Comparison of ENCODE assay signal across 19 cellular contexts in the genomic region with DNA sequence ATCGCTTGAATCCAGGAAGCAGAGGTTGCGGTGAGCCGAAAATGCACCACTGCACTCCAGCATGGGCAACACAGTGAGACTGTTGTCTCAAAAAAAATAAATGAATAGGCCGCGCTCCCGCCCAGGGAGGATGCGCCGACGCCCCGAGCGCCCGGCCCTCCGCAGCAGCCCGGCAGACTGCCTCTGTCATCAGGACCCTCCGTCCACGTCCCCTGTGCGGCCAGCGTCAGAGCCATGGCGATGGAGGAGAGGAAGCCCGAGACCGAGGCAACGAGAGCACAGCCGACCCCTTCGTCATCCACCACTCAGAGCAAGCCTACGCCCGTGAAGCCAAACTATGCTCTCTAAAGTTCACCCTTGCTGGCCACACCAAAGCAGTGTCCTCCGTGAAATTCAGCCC. TPM values are rescaled to one million over a fixed set of nuclear protein-coding genes. Genes with fewer than 3 reads are reported as not detected.
A peak's percentile ranks its signal among the peaks of the same experiment; 100 is the strongest.
DNase-seq lines count a peak whose midpoint lies in the region; ATAC-seq, FAIRE-seq and TF ChIP-seq lines count a peak whose summit lies in the region.
"Had no signal": no experiment of that assay in that cellular context is flagged by ENCODE, and none has a peak within 500 bp of the region (broad histone marks: within the 10 kb centered on the region; RNA-seq: fewer than 3 reads in every experiment).

No MANE protein-coding gene starts in this region.

- H3K4me1 Mint-ChIP-seq in GM23338 (no peaks in the 10 kb centered on the region), WTC11 (no peaks in the 10 kb centered on the region), type B pancreatic cell (ENCODE audit: unreplicated experiment) (no peaks in the 10 kb centered on the region)
- H3K4me1 Mint-ChIP-seq: B cell; CD4-positive, CD25-positive, alpha-beta regulatory T cell; CD8-positive, alpha-beta memory T cell had no signal

- H2AFZ ChIP-seq in GM23338, result peak overlapping the region; percentile 60

- H3K36me3 ChIP-seq in GM23338 (ENCODE audit: insufficient read depth) (no peaks in the 10 kb centered on the region), kidney (ENCODE audit: control insufficient read depth in 1 of 2, insufficient read depth in 2 of 2, low read length in 2 of 2) (peaks cover 3 to 6% of the 10 kb centered on the region in 2 donors)

- CTCF ChIA-PET in WTC11 (lab: Charles Lee), result interaction anchor here (0.9 kb wide), 1 partner anchor 11 kb away, joined by 3 read pairs; no protein-coding TSS in a partner anchor

- H3F3A ChIP-seq in GM23338 (replicated peaks; ENCODE audit: low read depth), result no peaks in the 10 kb centered on the region

- no peak overlapping the region for H3K4me3 ChIP-seq in GM23338
- no peak overlapping the region for H3K4me3 ChIP-seq in kidney (ENCODE audit: low read length in 2 of 2)
- H3K4me3 ChIP-seq: BLaER1 treated with 17β-estradiol and CSF1 and Interleukin-3, amounts not matched to agents 10 nM and 100 nM; GM12878; HAP-1 had no signal

- TF ChIP-seq CTCF in GM23338 (conservative IDR thresholded peaks at IDR 0.05; ENCODE audit: low read depth in 2 of 2), result no peak
- TF ChIP-seq CTCF in WTC11 (IDR thresholded peaks at IDR 0.05), result no peak
- no peak for TF ChIP-seq CTCF in kidney (IDR thresholded peaks at IDR 0.05; ENCODE audit: borderline replicate concordance, extremely low read depth, insufficient read depth)
- TF ChIP-seq CTCF in type B pancreatic cell (conservative IDR thresholded peaks at IDR 0.05), result no peak

- no peaks in the 10 kb centered on the region for H4K20me1 ChIP-seq in GM23338 (replicated peaks; ENCODE audit: insufficient read depth)
- H4K20me1 ChIP-seq: BLaER1 treated with 17β-estradiol and CSF1 and Interleukin-3, amounts not matched to agents 10 nM and 100 nM had no signal

- FAIRE-seq in kidney (lab: Jason Lieb, UNC), result no peak
- FAIRE-seq: GM12878 had no signal

- no peaks in the 10 kb centered on the region for H3K9me3 ChIP-seq in kidney (ENCODE audit: control insufficient read depth in 1 of 2, low read length in 2 of 2)
- H3K9me3 ChIP-seq: HAP-1 had no signal

- no peaks in the 10 kb centered on the region for H3K27me3 ChIP-seq in GM23338 (ENCODE audit: insufficient read depth)
- H3K27me3 ChIP-seq: BLaER1 treated with 17β-estradiol and CSF1 and Interleukin-3, amounts not matched to agents 10 nM and 100 nM had no signal

- DNase-seq in GM23338 (ENCODE audit: low spot score) (no peak), WTC11 (ENCODE audit: low spot score) (no peak), kidney (peak; percentile 75), type B pancreatic cell (ENCODE audit: extremely low spot score, unreplicated experiment) (no peak), posterior cingulate gyrus (no peak), left colon (no peak)
- DNase-seq: CD4-positive, CD25-positive, alpha-beta regulatory T cell; CD8-positive, alpha-beta memory T cell; COR-L47; DMS 273 treated with DMSO at 0.1 percent for 48 hours; DMS53; DND-41; EL; GOT3 had no signal

- H3K9me3 Mint-ChIP-seq in GM23338, result peaks cover 15% of the 10 kb centered on the region
- peaks cover 10% of the 10 kb centered on the region for H3K9me3 Mint-ChIP-seq in WTC11
- H3K9me3 Mint-ChIP-seq in type B pancreatic cell, result no peaks in the 10 kb centered on the region

- no peak overlapping the region for H3K4me3 Mint-ChIP-seq in GM23338
- H3K4me3 Mint-ChIP-seq in WTC11, result no peak overlapping the region
- no peak overlapping the region for H3K4me3 Mint-ChIP-seq in type B pancreatic cell
- H3K4me3 Mint-ChIP-seq: B cell; CD4-positive, CD25-positive, alpha-beta regulatory T cell; CD8-positive, alpha-beta memory T cell had no signal

- POLR2A ChIA-PET in WTC11 (lab: Charles Lee), result no interaction called here

- no peak overlapping the region for H3K9ac ChIP-seq in kidney (ENCODE audit: low read length in 2 of 2)
- H3K9ac ChIP-seq: BLaER1 treated with 17β-estradiol and CSF1 and Interleukin-3, amounts not matched to agents 10 nM and 100 nM had no signal

- H3K36me3 Mint-ChIP-seq in GM23338 (ENCODE audit: low read depth), result peaks cover 23% of the 10 kb centered on the region
- H3K36me3 Mint-ChIP-seq in WTC11, result peaks cover 15% of the 10 kb centered on the region
- peaks cover 11% of the 10 kb centered on the region for H3K36me3 Mint-ChIP-seq in type B pancreatic cell

- H3K4me1 ChIP-seq in GM23338 (ENCODE audit: insufficient read depth) (no peaks in the 10 kb centered on the region), kidney (ENCODE audit: control insufficient read depth in 1 of 2, insufficient read depth in 1 of 2, low read depth in 1 of 2, low read length in 2 of 2) (no peaks in the 10 kb centered on the region)
- H3K4me1 ChIP-seq: BLaER1 treated with 17β-estradiol and CSF1 and Interleukin-3, amounts not matched to agents 10 nM and 100 nM; HAP-1 had no signal

- H3K27me3 Mint-ChIP-seq in GM23338 (ENCODE audit: insufficient read depth, low read depth, poor library complexity) (peaks cover 3% of the 10 kb centered on the region), WTC11 (ENCODE audit: low read depth) (no peaks in the 10 kb centered on the region), type B pancreatic cell (no peaks in the 10 kb centered on the region)
- H3K27me3 Mint-ChIP-seq: B cell; CD8-positive, alpha-beta memory T cell had no signal

- H3K4me2 ChIP-seq in GM23338, result no peak overlapping the region
- H3K4me2 ChIP-seq: BLaER1 treated with 17β-estradiol and CSF1 and Interleukin-3, amounts not matched to agents 10 nM and 100 nM had no signal

- ATAC-seq in GM23338, result no peak; the same call in 2 of the 3 replicates
- no peak for ATAC-seq in WTC11
- no peak for ATAC-seq in GM21447 (IDR thresholded peaks at IDR 0.05; ENCODE audit: unreplicated experiment)
- no peak for ATAC-seq in left colon
- ATAC-seq: GM12878 had no signal

- intact Hi-C loops in kidney (cut with DNase I), result no loop called here
- intact Hi-C loops in posterior cingulate gyrus (cut with DNase I), result no loop called here
- intact Hi-C loops in left colon (cut with DNase I, micrococcal nuclease), result no loop called here

- no peaks in the 10 kb centered on the region for H3K79me2 ChIP-seq in GM23338 (replicated peaks; ENCODE audit: insufficient read depth)

- no peaks in the 10 kb centered on the region for H3K9me2 ChIP-seq in GM23338 (ENCODE audit: insufficient read depth)

- no peak overlapping the region; the same call in 1 of the 2 replicates for H3K27ac Mint-ChIP-seq in GM23338
- peak overlapping the region; percentile 67 for H3K27ac Mint-ChIP-seq in WTC11
- H3K27ac Mint-ChIP-seq in type B pancreatic cell, result peak overlapping the region; percentile 34
- H3K27ac Mint-ChIP-seq: B cell; CD4-positive, CD25-positive, alpha-beta regulatory T cell; CD8-positive, alpha-beta memory T cell had no signal

- H3K27ac ChIP-seq in GM23338 (ENCODE audit: low read depth) (0 out of 2 replicates have a peak overlapping the region, but pooled peaks have one; percentile 45), kidney (ENCODE audit: low read depth in 2 of 2, low read length in 2 of 2) (no peak overlapping the region)
- H3K27ac ChIP-seq: BLaER1 treated with 17β-estradiol and CSF1 and Interleukin-3, amounts not matched to agents 10 nM and 100 nM had no signal

TF ChIP-seq in GM23338, 12 proteins besides CTCF, POLR2A, EP300 and RAD21 (continues in another document):
- TF ChIP-seq CREB1 (CRISPR knock-in tag; IDR thresholded peaks at IDR 0.05; ENCODE audit: low read depth) (no peak), ZNF331 (CRISPR knock-in tag; IDR thresholded peaks at IDR 0.05; ENCODE audit: low read depth) (no peak), POLR2AphosphoS5 (IDR thresholded peaks at IDR 0.05; ENCODE audit: low read depth) (no peak)

TF ChIP-seq in WTC11, 78 proteins besides CTCF, POLR2A, EP300 and RAD21 (continues in another document):
- no peak for TF ChIP-seq NR2C2 (CRISPR knock-in tag; IDR thresholded peaks at IDR 0.05)
- TF ChIP-seq ZNF121 (CRISPR knock-in tag; IDR thresholded peaks at IDR 0.05), result no peak
- TF ChIP-seq NR1H2 (CRISPR knock-in tag; IDR thresholded peaks at IDR 0.05), result no peak
- no peak for TF ChIP-seq EMX1 (CRISPR knock-in tag; IDR thresholded peaks at IDR 0.05)
- no peak for TF ChIP-seq NFYB (CRISPR knock-in tag; conservative IDR thresholded peaks at IDR 0.05; ENCODE audit: low read depth)
- no peak for TF ChIP-seq MYBL2 (CRISPR knock-in tag; IDR thresholded peaks at IDR 0.05)
- TF ChIP-seq, protein P1, sequence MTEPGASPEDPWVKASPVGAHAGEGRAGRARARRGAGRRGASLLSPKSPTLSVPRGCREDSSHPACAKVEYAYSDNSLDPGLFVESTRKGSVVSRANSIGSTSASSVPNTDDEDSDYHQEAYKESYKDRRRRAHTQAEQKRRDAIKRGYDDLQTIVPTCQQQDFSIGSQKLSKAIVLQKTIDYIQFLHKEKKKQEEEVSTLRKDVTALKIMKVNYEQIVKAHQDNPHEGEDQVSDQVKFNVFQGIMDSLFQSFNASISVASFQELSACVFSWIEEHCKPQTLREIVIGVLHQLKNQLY (CRISPR knock-in tag; IDR thresholded peaks at IDR 0.05), result no peak

RNA-seq across cellular contexts. Expression of gene LIAS, which starts 21.4 kb away (rescaled TPM):
- total RNA-seq in GM23338 (2014; rRNA removed; shearing (Covaris generic)), result 18.7 and 28.8 TPM in 2 replicates
- polyA plus RNA-seq in GM23338 (2016; fragmentation: Nextera tagmentation; extraction: Ambion mirVana), result 17.5 and 18.2 TPM in 2 replicates
- total RNA-seq in WTC11 (2021), result 23.1 to 23.5 TPM (median 23.1 TPM) in 3 replicates
- total RNA-seq in kidney, result 14.9 TPM
- 30.5 TPM for polyA plus RNA-seq in kidney (ENCODE audit: insufficient read depth, low read depth, low replicate concordance)
- total RNA-seq in type B pancreatic cell (ENCODE audit: low replicate concordance), result 21.0 and 22.0 TPM in 2 replicates
- total RNA-seq in left colon, result 10 to 100 TPM; 19.0 to 20.0 TPM

RNA-seq across cellular contexts. Expression of gene RPL9, which starts 21.5 kb away (rescaled TPM):
- 4,044 and 4,699 TPM in 2 replicates for total RNA-seq in GM23338 (2014; rRNA removed; shearing (Covaris generic))
- 2,522 and 3,152 TPM in 2 replicates for polyA plus RNA-seq in GM23338 (2016; fragmentation: Nextera tagmentation; extraction: Ambion mirVana)
- 1,191 to 1,343 TPM (median 1,328 TPM) in 3 replicates for total RNA-seq in WTC11 (2021)
- total RNA-seq in kidney, result 1,087 TPM
- 2,403 TPM for polyA plus RNA-seq in kidney (ENCODE audit: insufficient read depth, low read depth, low replicate concordance)
- 1,623 and 1,887 TPM in 2 replicates for total RNA-seq in type B pancreatic cell (ENCODE audit: low replicate concordance)
- 1,000 to 10,000 TPM in 1 of 2 donors, 100 to 1,000 TPM in 1; 939 to 1,067 TPM for total RNA-seq in left colon

RNA-seq across cellular contexts. Expression of gene UGDH, which starts 47.0 kb away (rescaled TPM):
- 69.8 and 81.3 TPM in 2 replicates for total RNA-seq in GM23338 (2014; rRNA removed; shearing (Covaris generic))
- polyA plus RNA-seq in GM23338 (2016; fragmentation: Nextera tagmentation; extraction: Ambion mirVana) (45.8 and 48.9 TPM in 2 replicates), kidney (ENCODE audit: insufficient read depth, low read depth, low replicate concordance) (28.2 TPM)
- total RNA-seq in WTC11 (2021) (80.2 to 97.5 TPM (median 89.0 TPM) in 3 replicates), kidney (79.4 TPM), type B pancreatic cell (ENCODE audit: low replicate concordance) (124 and 128 TPM in 2 replicates), left colon (100 to 1,000 TPM; 208 to 303 TPM)
